In genomic region chr5:135367554-135367953, GRCh38 we compare ENCODE assay signal across 23 cellular contexts.
"Had no signal": no experiment of that assay in that cellular context is flagged by ENCODE, and none has a peak within 500 bp of the region (broad histone marks: within the 10 kb centered on the region; RNA-seq: fewer than 3 reads in every experiment).

No MANE protein-coding gene starts in this region.

- DNase-seq: activated CD4-positive, alpha-beta T cell treated with anti-CD3 and anti-CD28 coated beads for 1 hour; activated CD4-positive, alpha-beta T cell treated with anti-CD3 and anti-CD28 coated beads, Interleukin-2, amount 10 ng/mL, durations not matched to agents 7 days and 5 days; activated CD8-positive, alpha-beta T cell treated with anti-CD3 and anti-CD28 coated beads for 36 hours; activated gamma-delta T cell treated with Interleukin-2 at 50 U/mL for 16 hours; activated naive CD4-positive, alpha-beta T cell treated with anti-CD3 and anti-CD28 coated beads, Interleukin-2, amount 50 U/mL, for 16 hours; activated naive CD8-positive, alpha-beta T cell treated with anti-CD3 and anti-CD28 coated beads, Interleukin-2, amount 50 U/mL, for 24 hours; activated T-cell treated with anti-CD3 and anti-CD28 coated beads, Interleukin-2, amount 50 U/mL, for 4 hours; effector CD8-positive, alpha-beta T cell; head of caudate nucleus; hippocampal formation; left colon; nephron progenitor cell; pancreas; stimulated activated naive CD4-positive, alpha-beta T cell; T-helper 17 cell; tibial artery; upper lobe of right lung had no signal

- H3K4me1 Mint-ChIP-seq: activated T-helper 17 cell treated with anti-CD3 and anti-CD28 coated beads, Interleukin-2, amount 50 U/mL, for 72 hours; central memory CD8-positive, alpha-beta T cell; nephron progenitor cell; WTC11 had no signal

- H3K27me3 Mint-ChIP-seq: activated CD4-positive, alpha-beta T cell treated with anti-CD3 and anti-CD28 coated beads, Interleukin-2, amount 10 ng/mL, durations not matched to agents 7 days and 5 days; activated CD8-positive, alpha-beta T cell treated with anti-CD3 and anti-CD28 coated beads for 36 hours; activated naive CD8-positive, alpha-beta T cell treated with anti-CD3 and anti-CD28 coated beads, Interleukin-2, amount 50 U/mL, for 24 hours; activated T-helper 17 cell treated with anti-CD3 and anti-CD28 coated beads, Interleukin-2, amount 50 U/mL, for 72 hours; central memory CD8-positive, alpha-beta T cell; T-helper 17 cell had no signal

- H3K9me3 ChIP-seq: breast epithelium, pancreas, right atrium auricular region, suprapubic skin, tibial artery, upper lobe of right lung had no signal

- H3K4me1 ChIP-seq: breast epithelium, pancreas had no signal

- H3K27ac Mint-ChIP-seq: activated CD4-positive, alpha-beta T cell treated with anti-CD3 and anti-CD28 coated beads, Interleukin-2, amount 10 ng/mL, durations not matched to agents 7 days and 5 days; activated CD8-positive, alpha-beta T cell treated with anti-CD3 and anti-CD28 coated beads for 36 hours; activated naive CD8-positive, alpha-beta T cell treated with anti-CD3 and anti-CD28 coated beads, Interleukin-2, amount 50 U/mL, for 24 hours; activated T-helper 17 cell treated with anti-CD3 and anti-CD28 coated beads, Interleukin-2, amount 50 U/mL, for 72 hours; nephron progenitor cell; T-helper 17 cell; WTC11 had no signal

- ATAC-seq: activated CD8-positive, alpha-beta T cell treated with anti-CD3 and anti-CD28 coated beads for 36 hours; activated naive CD8-positive, alpha-beta T cell treated with anti-CD3 and anti-CD28 coated beads, Interleukin-2, amount 50 U/mL, for 24 hours; activated T-cell treated with anti-CD3 and anti-CD28 coated beads, Interleukin-2, amount 50 U/mL, for 4 hours; activated T-helper 17 cell treated with anti-CD3 and anti-CD28 coated beads, Interleukin-2, amount 50 U/mL, for 72 hours; left colon; pancreas; T-helper 17 cell; upper lobe of right lung; WTC11 had no signal

- H3K36me3 ChIP-seq: breast epithelium had no signal

- H3K4me3 ChIP-seq: breast epithelium, pancreas, right atrium auricular region, suprapubic skin, tibial artery, upper lobe of right lung had no signal

- H3K4me3 Mint-ChIP-seq: activated CD4-positive, alpha-beta T cell treated with anti-CD3 and anti-CD28 coated beads, Interleukin-2, amount 10 ng/mL, durations not matched to agents 7 days and 5 days; activated CD8-positive, alpha-beta T cell treated with anti-CD3 and anti-CD28 coated beads for 36 hours; activated naive CD8-positive, alpha-beta T cell treated with anti-CD3 and anti-CD28 coated beads, Interleukin-2, amount 50 U/mL, for 24 hours; activated T-cell treated with anti-CD3 and anti-CD28 coated beads, Interleukin-2, amount 50 U/mL, for 4 hours; activated T-helper 17 cell treated with anti-CD3 and anti-CD28 coated beads, Interleukin-2, amount 50 U/mL, for 72 hours; central memory CD8-positive, alpha-beta T cell; nephron progenitor cell; T-helper 17 cell; WTC11 had no signal

- H3K9me3 Mint-ChIP-seq: activated CD4-positive, alpha-beta T cell treated with anti-CD3 and anti-CD28 coated beads, Interleukin-2, amount 10 ng/mL, durations not matched to agents 7 days and 5 days; activated CD8-positive, alpha-beta T cell treated with anti-CD3 and anti-CD28 coated beads for 36 hours; activated naive CD8-positive, alpha-beta T cell treated with anti-CD3 and anti-CD28 coated beads, Interleukin-2, amount 50 U/mL, for 24 hours; activated T-cell treated with anti-CD3 and anti-CD28 coated beads, Interleukin-2, amount 50 U/mL, for 4 hours; activated T-helper 17 cell treated with anti-CD3 and anti-CD28 coated beads, Interleukin-2, amount 50 U/mL, for 72 hours; central memory CD8-positive, alpha-beta T cell; nephron progenitor cell; WTC11 had no signal

- H3K27me3 ChIP-seq: breast epithelium, pancreas, right atrium auricular region, suprapubic skin, tibial artery, upper lobe of right lung had no signal

- H3K27ac ChIP-seq: breast epithelium, pancreas, right atrium auricular region, suprapubic skin, tibial artery, upper lobe of right lung had no signal
